In genomic region chr3:69718832-69719231, GRCh38 we compare ENCODE assay signal across 1 cellular context.
TF ChIP-seq lines count a peak whose summit lies in the region.

No MANE protein-coding gene starts in this region.

TF ChIP-seq in GM23338, 12 proteins besides CTCF, POLR2A, EP300 and RAD21:
- TF ChIP-seq ZNF462 (CRISPR knock-in tag; IDR thresholded peaks at IDR 0.05) = 0 out of 2 replicates have a peak, but pooled peaks have one; percentile 27
- no peak for TF ChIP-seq EZH2 (IDR thresholded peaks at IDR 0.05; ENCODE audit: low read depth, unreplicated experiment)
